ENCODE assay signal across 9 cellular contexts in genomic region chrX:16946971-16947562, GRCh38. TPM values are rescaled to one million over a fixed set of nuclear protein-coding genes. Genes with fewer than 3 reads are reported as not detected.
DNase-seq lines count a peak whose midpoint lies in the region; ATAC-seq and TF ChIP-seq lines count a peak whose summit lies in the region.
"Had no signal": no experiment of that assay in that cellular context is flagged by ENCODE, and none has a peak within 500 bp of the region (broad histone marks: within the 10 kb centered on the region; RNA-seq: fewer than 3 reads in every experiment).

No MANE protein-coding gene starts in this region.

- H3K4me3 ChIP-seq in HEK293 (ENCODE audit: low read depth, low read length) (peak overlapping the region; percentile 62), Panc1 (ENCODE audit: low read depth in 2 of 2, low read length in 2 of 2) (peak overlapping the region; percentile 41 to 45), lower leg skin (ENCODE audit: low read depth, poor library complexity, severe bottlenecking) (no peak overlapping the region), thyroid gland (replicated peaks in 1 of 3) (peak overlapping the region in 1 of 3 donors; percentile 45)

- WGBS in lower leg skin, 2 donors, result 0 to 30% methylated on average over 1 to 13 of the region's 43 CpGs
- WGBS in thyroid gland, 2 donors, result 0% methylated on average over 2 to 3 of the region's 43 CpGs

- CTCF ChIA-PET in HEK293 (lab: Yijun Ruan, JAX) (interaction anchor here (0.5 to 3.1 kb wide), 4 partner anchors 65 to 216 kb away, joined by 3 to 13 read pairs (median 6); no protein-coding TSS in a partner anchor), Panc1 (lab: Charles Lee) (no interaction called here)

- BruUV-seq in Panc1 (replicated peaks; lab: Mats Ljungman, UMichigan), result no TSS peak

- POLR2A ChIA-PET in HEK293 (lab: Yijun Ruan, JAX) (no interaction called here), Panc1 (lab: Charles Lee) (no interaction called here)

- H3K4me1 ChIP-seq in HEK293 (ENCODE audit: control insufficient read depth, insufficient read depth, low read length) (no peaks in the 10 kb centered on the region), Panc1 (ENCODE audit: control insufficient read depth, insufficient read depth, low read length) (no peaks in the 10 kb centered on the region), thyroid gland (no peaks in the 10 kb centered on the region)

- H3K9me3 ChIP-seq in HEK293 (ENCODE audit: control insufficient read depth, insufficient read depth, low read depth, low read length), result no peaks in the 10 kb centered on the region
- H3K9me3 ChIP-seq in Panc1 (ENCODE audit: control insufficient read depth, insufficient read depth, low read depth, low read length), result no peaks in the 10 kb centered on the region
- no peaks in the 10 kb centered on the region for H3K9me3 ChIP-seq in thyroid gland

- H3K27me3 ChIP-seq in Panc1 (ENCODE audit: control insufficient read depth, insufficient read depth, low read length), result no peaks in the 10 kb centered on the region
- H3K27me3 ChIP-seq in thyroid gland, result no peaks in the 10 kb centered on the region

- TF ChIP-seq POLR2A in lower leg skin (IDR thresholded peaks at IDR 0.05) (no peak), thyroid gland (IDR thresholded peaks at IDR 0.05) (no peak)

- in situ Hi-C loops in GM13976 (cut with MboI; ENCODE audit: low sequenced_read_pairs, unreplicated experiment) (no loop called here), Panc1 (cut with HindIII; ENCODE audit: low pct_unique_long_range_greater_than_20kb, low sequenced_read_pairs) (no loop called here), T47D (cut with HindIII; ENCODE audit: low pct_unique_long_range_greater_than_20kb, low sequenced_read_pairs) (no loop called here)

- peak overlapping the region; percentile 41; the same call in 1 of the 2 replicates for H3K27ac ChIP-seq in HEK293 (ENCODE audit: extremely low read depth, low read depth, low read length)
- H3K27ac ChIP-seq in Panc1 (ENCODE audit: low read length), result no peak overlapping the region
- H3K27ac ChIP-seq in thyroid gland, result no peak overlapping the region

- ATAC-seq in Panc1, result peak; percentile 54

- intact Hi-C loops in Panc1 (cut with micrococcal nuclease; ENCODE audit: unreplicated experiment), result no loop called here
- intact Hi-C loops in lower leg skin (cut with DNase I; ENCODE audit: low total_unique reads), result no loop called here
- intact Hi-C loops in thyroid gland (cut with DNase I), result no loop called here

- H3K36me3 ChIP-seq in HEK293 (ENCODE audit: control insufficient read depth in 2 of 2, insufficient read depth in 1 of 2, low read length in 2 of 2), result no peaks in the 10 kb centered on the region
- no peaks in the 10 kb centered on the region for H3K36me3 ChIP-seq in Panc1 (ENCODE audit: control insufficient read depth, insufficient read depth, low read length)
- no peaks in the 10 kb centered on the region for H3K36me3 ChIP-seq in thyroid gland

- TF ChIP-seq CTCF in GM13976 (IDR thresholded peaks at IDR 0.05; ENCODE audit: borderline replicate concordance, control extremely low read depth, extremely low read depth, insufficient read depth, missing control alignments) (no peak), HEK293 (tag by site-specific recombination; IDR thresholded peaks at IDR 0.05) (no peak), Panc1 (IDR thresholded peaks at IDR 0.05) (no peak), lower leg skin (IDR thresholded peaks at IDR 0.05) (no peak), thyroid gland (IDR thresholded peaks at IDR 0.05) (no peak)

- DNase-seq in GM13976 (ENCODE audit: low spot score), result peak; percentile 31
- DNase-seq in Panc1 (ENCODE audit: low read depth, low spot score), result no peak
- DNase-seq in T47D (ENCODE audit: low read depth in 1 of 2, low spot score in 1 of 2), result peak; percentile 5 to 6
- peak; percentile 13 to 86 for DNase-seq in lower leg skin (ENCODE audit: low spot score in 2 of 2)
- peak; percentile 5 to 16 for DNase-seq in thyroid gland
- no peak for DNase-seq in NCI-H187 (lab: John Stamatoyannopoulos, UW)
- DNase-seq in putamen (ENCODE audit: low spot score), result no peak

TF ChIP-seq in HEK293, 187 proteins besides CTCF, POLR2A, EP300 and RAD21 (continues in another document):
- TF ChIP-seq ZNF274 (IDR thresholded peaks at IDR 0.05; ENCODE audit: low read length), result no peak
- no peak for TF ChIP-seq ZNF274 (tag by site-specific recombination; IDR thresholded peaks at IDR 0.05; ENCODE audit: borderline replicate concordance)
- no peak for TF ChIP-seq ZNF558 (tag by site-specific recombination; IDR thresholded peaks at IDR 0.05)
- TF ChIP-seq ZNF324 (tag by site-specific recombination; IDR thresholded peaks at IDR 0.05), result no peak
- no peak for TF ChIP-seq ZBTB20 (tag by site-specific recombination; IDR thresholded peaks at IDR 0.05)
- TF ChIP-seq ZNF529 (tag by site-specific recombination; IDR thresholded peaks at IDR 0.05; ENCODE audit: insufficient replicate concordance), result no peak
- TF ChIP-seq TRIM28 (IDR thresholded peaks at IDR 0.05; ENCODE audit: borderline replicate concordance, low read length), result no peak
- TF ChIP-seq ZNF211 (tag by site-specific recombination; IDR thresholded peaks at IDR 0.05; ENCODE audit: low read depth), result no peak
- TF ChIP-seq HIC1 (tag by site-specific recombination; IDR thresholded peaks at IDR 0.05), result no peak
- peak; percentile 34; the same call in 1 of the 2 replicates for TF ChIP-seq GLIS2 (tag by site-specific recombination; IDR thresholded peaks at IDR 0.05)
- TF ChIP-seq ZIC2 (tag by site-specific recombination; IDR thresholded peaks at IDR 0.05), result no peak
- TF ChIP-seq ZFP3 (tag by site-specific recombination; IDR thresholded peaks at IDR 0.05; ENCODE audit: low read depth), result no peak
- TF ChIP-seq PRDM4 (tag by site-specific recombination; IDR thresholded peaks at IDR 0.05), result no peak
- TF ChIP-seq ZNF223 (tag by site-specific recombination; IDR thresholded peaks at IDR 0.05), result no peak
- no peak for TF ChIP-seq ZNF658 (tag by site-specific recombination; IDR thresholded peaks at IDR 0.05)
- 0 out of 2 replicates have a peak, but pooled peaks have one; percentile 27 for TF ChIP-seq ZNF423 (tag by site-specific recombination; IDR thresholded peaks at IDR 0.05)
- TF ChIP-seq ZNF133 (tag by site-specific recombination; IDR thresholded peaks at IDR 0.05), result no peak
- TF ChIP-seq GLI2 (tag by site-specific recombination; IDR thresholded peaks at IDR 0.05; ENCODE audit: borderline replicate concordance, low read depth), result no peak
- no peak for TF ChIP-seq ZNF302 (tag by site-specific recombination; IDR thresholded peaks at IDR 0.05; ENCODE audit: low read depth)
- TF ChIP-seq ZNF449 (tag by site-specific recombination; IDR thresholded peaks at IDR 0.05), result no peak
- no peak for TF ChIP-seq SETDB1 (IDR thresholded peaks at IDR 0.05; ENCODE audit: insufficient read length, low read length)
- no peak for TF ChIP-seq HOXC10 (CRISPR knock-in tag; IDR thresholded peaks at IDR 0.05)
- no peak for TF ChIP-seq SALL2 (tag by site-specific recombination; IDR thresholded peaks at IDR 0.05; ENCODE audit: borderline replicate concordance)
- peak; percentile 41; the same call in 1 of the 2 replicates for TF ChIP-seq ZFHX2 (tag by site-specific recombination; conservative IDR thresholded peaks at IDR 0.05)

RNA-seq across cellular contexts. Expression of gene REPS2, which starts 0.6 kb away (rescaled TPM):
- total RNA-seq in Panc1 (2021; ENCODE audit: unreplicated experiment) (4.5 TPM), lower leg skin (10 to 100 TPM in 1 of 4 donors, 1 to 10 TPM in 3; 2.9 to 10.8 (median 6.7) TPM), thyroid gland (10 to 100 TPM in 1 of 4 donors, 1 to 10 TPM in 3; 6.7 to 14.5 (median 8.8) TPM)
- polyA plus RNA-seq in Panc1 (2012; ENCODE audit: insufficient read length), result 0.82 TPM
- total RNA-seq: T-helper 2 cell treated with Interferon-gamma antibody and Interleukin-4, amounts not matched to agents 100 ng/mL and 5 ng/mL, for 36 hours had no signal

Comparison
In these comparisons a context has a peak if more than half of its experiments do, and no peak if none do; other contexts are left out.
1. DNase-seq: peak in GM13976 (single experiment), T47D (2 of 2), lower leg skin (2 of 2) and thyroid gland (2 of 2); none in Panc1 (single experiment), NCI-H187 (0 of 2) and putamen (single experiment).